ENCODE assay signal across 17 cellular contexts in genomic region chr2:30270166-30270565, GRCh38. TPM values are rescaled to one million over a fixed set of nuclear protein-coding genes. Genes with fewer than 3 reads are reported as not detected.
DNase-seq lines count a peak whose midpoint lies in the region; ATAC-seq and TF ChIP-seq lines count a peak whose summit lies in the region.
"Had no signal": no experiment of that assay in that cellular context is flagged by ENCODE, and none has a peak within 500 bp of the region (broad histone marks: within the 10 kb centered on the region; RNA-seq: fewer than 3 reads in every experiment).

No MANE protein-coding gene starts in this region.

- DNase-seq in activated naive CD8-positive, alpha-beta T cell treated with anti-CD3 and anti-CD28 coated beads for 36 hours, result no peak
- DNase-seq in activated B cell treated with CpG ODN at 0.5 μM for 24 hours (no peak), memory B cell (ENCODE audit: low spot score in 2 of 2) (no peak), upper lobe of left lung (no peak), vagina (ENCODE audit: extremely low spot score in 2 of 2) (no peak), WTC11 (ENCODE audit: low spot score) (no peak)
- DNase-seq in stimulated activated naive CD8-positive, alpha-beta T cell treated with anti-CD3 and anti-CD28 coated beads, Interleukin-15, Interleukin-2, amounts not matched to agents 100 U/mL and 50 U/mL, for 24 hours, result no peak
- DNase-seq: COR-L47, DMS 273 treated with DMSO at 0.1 percent for 48 hours, HFFc6, KBM-7, NCI-H1105 treated with DMSO at 0.1 percent for 48 hours, NCI-H1694, NCI-H2081 treated with DMSO at 0.1 percent for 48 hours had no signal

- H3K36me3 Mint-ChIP-seq in activated naive CD8-positive, alpha-beta T cell, result peaks cover 6% of the 10 kb centered on the region
- peaks cover 34% of the 10 kb centered on the region for H3K36me3 Mint-ChIP-seq in activated naive CD8-positive, alpha-beta T cell treated with anti-CD3 and anti-CD28 coated beads for 36 hours
- H3K36me3 Mint-ChIP-seq in activated B cell treated with CpG ODN at 0.5 μM for 24 hours (ENCODE audit: low read depth) (no peaks in the 10 kb centered on the region), memory B cell (no peaks in the 10 kb centered on the region), WTC11 (no peaks in the 10 kb centered on the region)
- H3K36me3 Mint-ChIP-seq: CD14-positive monocyte had no signal

- H3K27ac Mint-ChIP-seq in activated naive CD8-positive, alpha-beta T cell, result peak overlapping the region; percentile 58
- H3K27ac Mint-ChIP-seq in activated naive CD8-positive, alpha-beta T cell treated with anti-CD3 and anti-CD28 coated beads for 36 hours, result no peak overlapping the region
- H3K27ac Mint-ChIP-seq in activated B cell treated with CpG ODN at 0.5 μM for 24 hours (peak overlapping the region; percentile 82), memory B cell (peak overlapping the region; percentile 22), WTC11 (no peak overlapping the region)
- H3K27ac Mint-ChIP-seq: CD14-positive monocyte, HFFc6 had no signal

- CTCF ChIA-PET in activated B cell treated with CpG ODN at 0.5 μM for 24 hours (lab: Charles Lee) (interaction anchor here (1.4 to 1.6 kb wide), 2 partner anchors 30 to 64 kb away, joined by 3 to 4 read pairs; no protein-coding TSS in a partner anchor), WTC11 (lab: Charles Lee) (no interaction called here)

- no peaks in the 10 kb centered on the region for H3K27me3 Mint-ChIP-seq in activated naive CD8-positive, alpha-beta T cell
- H3K27me3 Mint-ChIP-seq in activated naive CD8-positive, alpha-beta T cell treated with anti-CD3 and anti-CD28 coated beads for 36 hours, result no peaks in the 10 kb centered on the region
- no peaks in the 10 kb centered on the region for H3K27me3 Mint-ChIP-seq in activated B cell treated with CpG ODN at 0.5 μM for 24 hours
- H3K27me3 Mint-ChIP-seq in memory B cell, result no peaks in the 10 kb centered on the region
- no peaks in the 10 kb centered on the region for H3K27me3 Mint-ChIP-seq in WTC11 (ENCODE audit: low read depth)

- H3K9me3 ChIP-seq in upper lobe of left lung (no peaks in the 10 kb centered on the region), vagina (no peaks in the 10 kb centered on the region)

- TF ChIP-seq CTCF in activated B cell treated with CpG ODN at 0.5 μM for 24 hours (IDR thresholded peaks at IDR 0.05) (no peak), upper lobe of left lung (IDR thresholded peaks at IDR 0.05) (no peak), vagina (IDR thresholded peaks at IDR 0.05) (no peak), WTC11 (IDR thresholded peaks at IDR 0.05) (no peak)

- no peaks in the 10 kb centered on the region for H3K9me3 Mint-ChIP-seq in activated naive CD8-positive, alpha-beta T cell (ENCODE audit: low read depth)
- H3K9me3 Mint-ChIP-seq in activated naive CD8-positive, alpha-beta T cell treated with anti-CD3 and anti-CD28 coated beads for 36 hours, result peaks cover 18% of the 10 kb centered on the region
- H3K9me3 Mint-ChIP-seq in activated B cell treated with CpG ODN at 0.5 μM for 24 hours (no peaks in the 10 kb centered on the region), memory B cell (no peaks in the 10 kb centered on the region), WTC11 (peaks cover 8% of the 10 kb centered on the region)
- H3K9me3 Mint-ChIP-seq: HFFc6 had no signal

- H3K4me1 Mint-ChIP-seq in activated naive CD8-positive, alpha-beta T cell (ENCODE audit: low read depth), result peaks cover 78% of the 10 kb centered on the region
- H3K4me1 Mint-ChIP-seq in activated naive CD8-positive, alpha-beta T cell treated with anti-CD3 and anti-CD28 coated beads for 36 hours, result peaks cover 78% of the 10 kb centered on the region
- H3K4me1 Mint-ChIP-seq in activated B cell treated with CpG ODN at 0.5 μM for 24 hours (peaks cover 96% of the 10 kb centered on the region), memory B cell (peaks cover 66% of the 10 kb centered on the region), WTC11 (peaks cover 28% of the 10 kb centered on the region)

- TF ChIP-seq EP300 in upper lobe of left lung (IDR thresholded peaks at IDR 0.05), result no peak

- intact Hi-C loops in activated B cell treated with CpG ODN at 0.5 μM for 24 hours (cut with micrococcal nuclease) (no loop called here), vagina (cut with DNase I) (no loop called here)

- H3K4me1 ChIP-seq in upper lobe of left lung, result peaks cover 41 to 61% (median 45%) of the 10 kb centered on the region in 4 donors
- H3K4me1 ChIP-seq in vagina, result peaks cover 53% of the 10 kb centered on the region

- no peak for ATAC-seq in activated B cell treated with CpG ODN at 0.5 μM for 24 hours (ENCODE audit: low read depth)
- ATAC-seq in memory B cell (ENCODE audit: low read depth), result no peak
- no peak for ATAC-seq in upper lobe of left lung (ENCODE audit: low FRiP score in 2 of 2)
- ATAC-seq in stimulated activated naive CD8-positive, alpha-beta T cell treated with anti-CD3 and anti-CD28 coated beads, Interleukin-15, Interleukin-2, amounts not matched to agents 100 U/mL and 50 U/mL, for 24 hours, result no peak
- ATAC-seq in WTC11, result no peak
- ATAC-seq: Panc1 had no signal

- H3K4me3 ChIP-seq in upper lobe of left lung (no peak overlapping the region), vagina (no peak overlapping the region)

- H3K36me3 ChIP-seq in upper lobe of left lung (no peaks in the 10 kb centered on the region), vagina (no peaks in the 10 kb centered on the region)

- 89 to 91% methylated on average over 3 of the region's 3 CpGs for WGBS in upper lobe of left lung, 2 donors

- no peak overlapping the region for H3K4me3 Mint-ChIP-seq in activated naive CD8-positive, alpha-beta T cell
- no peak overlapping the region for H3K4me3 Mint-ChIP-seq in activated naive CD8-positive, alpha-beta T cell treated with anti-CD3 and anti-CD28 coated beads for 36 hours
- H3K4me3 Mint-ChIP-seq in activated B cell treated with CpG ODN at 0.5 μM for 24 hours (no peak overlapping the region), memory B cell (no peak overlapping the region), WTC11 (no peak overlapping the region)
- H3K4me3 Mint-ChIP-seq: HFFc6 had no signal

- H3K27me3 ChIP-seq in upper lobe of left lung, result no peaks in the 10 kb centered on the region
- no peaks in the 10 kb centered on the region for H3K27me3 ChIP-seq in vagina

- POLR2A ChIA-PET in activated B cell treated with CpG ODN at 0.5 μM for 24 hours (lab: Charles Lee) (interaction anchor here (0.7 to 1.1 kb wide), 3 partner anchors 11 to 36 kb away, joined by 4 to 6 read pairs (median 4); no protein-coding TSS in a partner anchor), WTC11 (lab: Charles Lee) (no interaction called here)

- no peak for TF ChIP-seq POLR2A in upper lobe of left lung (IDR thresholded peaks at IDR 0.05)
- TF ChIP-seq POLR2A in vagina (IDR thresholded peaks at IDR 0.05), result no peak

- peak overlapping the region in 3 of 4 donors; percentile 7 to 69 (median 18) for H3K27ac ChIP-seq in upper lobe of left lung
- no peak overlapping the region for H3K27ac ChIP-seq in vagina

TF ChIP-seq in WTC11, 78 proteins besides CTCF, POLR2A, EP300 and RAD21:
- TF ChIP-seq TEAD1 (CRISPR knock-in tag; IDR thresholded peaks at IDR 0.05), result no peak
- TF ChIP-seq ATF3 (CRISPR knock-in tag; conservative IDR thresholded peaks at IDR 0.05), result no peak
- TF ChIP-seq ZNF263 (CRISPR knock-in tag; IDR thresholded peaks at IDR 0.05; ENCODE audit: low read depth), result no peak
- no peak for TF ChIP-seq ATF1 (CRISPR knock-in tag; IDR thresholded peaks at IDR 0.05)
- no peak for TF ChIP-seq HMGA2 (CRISPR knock-in tag; IDR thresholded peaks at IDR 0.05)
- no peak for TF ChIP-seq E2F1 (CRISPR knock-in tag; IDR thresholded peaks at IDR 0.05)
- no peak for TF ChIP-seq ZNF121 (CRISPR knock-in tag; IDR thresholded peaks at IDR 0.05)
TF ChIP-seq in WTC11: peak in this region for 0.

RNA-seq across cellular contexts. Expression of gene LBH, which starts 38.8 kb away (rescaled TPM):
- total RNA-seq in activated naive CD8-positive, alpha-beta T cell treated with anti-CD3 and anti-CD28 coated beads for 36 hours, result 10 to 100 TPM; 85.0 to 89.2 TPM
- total RNA-seq in activated B cell treated with CpG ODN at 0.5 μM for 24 hours, result 120 and 131 TPM in 2 replicates
- 100 to 1,000 TPM in 4 of 6 donors, 10 to 100 TPM in 2; 45.6 to 270 (median 154) TPM for total RNA-seq in upper lobe of left lung
- 28.0 TPM for total RNA-seq in vagina
- total RNA-seq in WTC11 (2021), result 30.8 to 47.3 TPM (median 34.7 TPM) in 3 replicates

Comparison
In these comparisons a context has a peak if more than half of its experiments do, and no peak if none do; other contexts are left out.
1. H3K27ac Mint-ChIP-seq: peak in activated naive CD8-positive, alpha-beta T cell (single experiment), activated B cell treated with CpG ODN at 0.5 μM for 24 hours (single experiment) and memory B cell (single experiment); none in activated naive CD8-positive, alpha-beta T cell treated with anti-CD3 and anti-CD28 coated beads for 36 hours (single experiment) and WTC11 (single experiment).